29 cellular contexts compared by ENCODE assay signal in genomic region chr20:60490184-60490583, GRCh38.
"Had no signal": no experiment of that assay in that cellular context is flagged by ENCODE, and none has a peak within 500 bp of the region (broad histone marks: within the 10 kb centered on the region; RNA-seq: fewer than 3 reads in every experiment).

No MANE protein-coding gene starts in this region.

- H3K4me1 ChIP-seq: parathyroid adenoma, psoas muscle, right lobe of liver, sigmoid colon, stomach, suprapubic skin, testis, tibial artery, transverse colon, vagina had no signal

- H3K4me1 Mint-ChIP-seq: stimulated activated effector memory CD8-positive, alpha-beta T cell treated with anti-CD3 and anti-CD28 coated beads, Interleukin-12 subunit alpha, Interleukin-12 subunit beta, amount 100 ng/mL, for 72 hours; stimulated activated naive B cell treated with anti-CD40 and anti-IgM and Interleukin-4, amounts not matched to agents 10 μg/mL and 1 μg/mL and 100 μg/mL, for 72 hours had no signal

- H3K4me2 ChIP-seq: neural progenitor cell had no signal

- H3K27ac ChIP-seq: neural progenitor cell, ovary, parathyroid adenoma, psoas muscle, right lobe of liver, sigmoid colon, stomach, suprapubic skin, testis, tibial artery, transverse colon, vagina had no signal

- H3K36me3 ChIP-seq: neural progenitor cell, ovary, right lobe of liver, sigmoid colon, stomach, suprapubic skin, tibial artery, transverse colon, vagina had no signal

- H3K79me2 ChIP-seq: parathyroid adenoma had no signal

- ATAC-seq: natural killer cell; psoas muscle; right cardiac atrium; right lobe of liver; stimulated activated effector memory CD8-positive, alpha-beta T cell treated with anti-CD3 and anti-CD28 coated beads, Interleukin-12 subunit alpha, Interleukin-12 subunit beta, amount 100 ng/mL, for 72 hours; stimulated activated naive B cell treated with anti-CD40 and anti-IgM and Interleukin-4, amounts not matched to agents 10 μg/mL and 1 μg/mL and 100 μg/mL, for 72 hours had no signal

- H3K9ac ChIP-seq: neural progenitor cell, parathyroid adenoma had no signal

- H3K9me3 Mint-ChIP-seq: natural killer cell; nephron; neural progenitor cell; stimulated activated effector memory CD8-positive, alpha-beta T cell treated with anti-CD3 and anti-CD28 coated beads, Interleukin-12 subunit alpha, Interleukin-12 subunit beta, amount 100 ng/mL, for 72 hours; stimulated activated naive CD8-positive, alpha-beta T cell treated with anti-CD3 and anti-CD28 coated beads, Interleukin-15, Interleukin-2, amounts not matched to agents 100 ng/mL and 50 ng/mL, for 24 hours; type B pancreatic cell had no signal

- H3K4me3 ChIP-seq: neural progenitor cell, ovary, psoas muscle, right lobe of liver, sigmoid colon, stomach, suprapubic skin, testis, tibial artery, transverse colon, vagina had no signal

- H3K9me3 ChIP-seq: ovary, psoas muscle, right lobe of liver, sigmoid colon, stomach, suprapubic skin, testis, tibial artery, transverse colon, vagina had no signal

- H2AFZ ChIP-seq: neural progenitor cell, parathyroid adenoma had no signal

- H3K27me3 Mint-ChIP-seq: stimulated activated naive CD8-positive, alpha-beta T cell treated with anti-CD3 and anti-CD28 coated beads, Interleukin-15, Interleukin-2, amounts not matched to agents 100 ng/mL and 50 ng/mL, for 24 hours had no signal

- FAIRE-seq: small intestine, urothelium cell line had no signal

- H3K4me3 Mint-ChIP-seq: natural killer cell; nephron; neural progenitor cell; stimulated activated effector memory CD8-positive, alpha-beta T cell treated with anti-CD3 and anti-CD28 coated beads, Interleukin-12 subunit alpha, Interleukin-12 subunit beta, amount 100 ng/mL, for 72 hours; stimulated activated naive B cell treated with anti-CD40 and anti-IgM and Interleukin-4, amounts not matched to agents 10 μg/mL and 1 μg/mL and 100 μg/mL, for 72 hours; stimulated activated naive CD8-positive, alpha-beta T cell treated with anti-CD3 and anti-CD28 coated beads, Interleukin-15, Interleukin-2, amounts not matched to agents 100 ng/mL and 50 ng/mL, for 24 hours; type B pancreatic cell had no signal

- H3K27me3 ChIP-seq: neural progenitor cell, ovary, right lobe of liver, sigmoid colon, suprapubic skin, testis, tibial artery, transverse colon, vagina had no signal

- H3K36me3 Mint-ChIP-seq: natural killer cell; neural progenitor cell; stimulated activated effector memory CD8-positive, alpha-beta T cell treated with anti-CD3 and anti-CD28 coated beads, Interleukin-12 subunit alpha, Interleukin-12 subunit beta, amount 100 ng/mL, for 72 hours; stimulated activated naive B cell treated with anti-CD40 and anti-IgM and Interleukin-4, amounts not matched to agents 10 μg/mL and 1 μg/mL and 100 μg/mL, for 72 hours; type B pancreatic cell had no signal

- H3K27ac Mint-ChIP-seq: natural killer cell; nephron; neural progenitor cell; progenitor cell of endocrine pancreas; stimulated activated effector memory CD8-positive, alpha-beta T cell treated with anti-CD3 and anti-CD28 coated beads, Interleukin-12 subunit alpha, Interleukin-12 subunit beta, amount 100 ng/mL, for 72 hours; stimulated activated naive B cell treated with anti-CD40 and anti-IgM and Interleukin-4, amounts not matched to agents 10 μg/mL and 1 μg/mL and 100 μg/mL, for 72 hours; stimulated activated naive CD8-positive, alpha-beta T cell treated with anti-CD3 and anti-CD28 coated beads, Interleukin-15, Interleukin-2, amounts not matched to agents 100 ng/mL and 50 ng/mL, for 24 hours; type B pancreatic cell had no signal

- DNase-seq: natural killer cell; occipital lobe; ovary; posterior cingulate gyrus; psoas muscle; right cardiac atrium; right lobe of liver; sigmoid colon; small intestine; stimulated activated CD4-positive, alpha-beta T cell treated with anti-CD3 and anti-CD28 coated beads, Interleukin-15, amount 100 ng/mL, for 24 hours; stimulated activated CD4-positive, alpha-beta T cell treated with anti-CD3 and anti-CD28 coated beads, Interleukin-2, amount 100 ng/mL, for 24 hours; stimulated activated CD4-positive, alpha-beta T cell treated with anti-CD3 and anti-CD28 coated beads, Interleukin-2, amount 100 ng/mL, for 48 hours; stimulated activated CD4-positive, alpha-beta T cell treated with anti-CD3 and anti-CD28 coated beads, Interleukin-4, amount 100 ng/mL, for 24 hours; stimulated activated naive B cell treated with anti-CD40 and anti-IgM and Interleukin-4, amounts not matched to agents 10 μg/mL and 1 μg/mL and 100 μg/mL, for 72 hours; stimulated activated naive CD4-positive, alpha-beta T cell treated with Interleukin-2 at 50 U/mL for 16 hours; stomach; testis; tibial artery; transverse colon had no signal
